In genomic region chr12:127773520-127773919, GRCh38 we compare ENCODE assay signal across 14 cellular contexts.
A peak's percentile ranks its signal among the peaks of the same experiment; 100 is the strongest.
DNase-seq lines count a peak whose midpoint lies in the region; ATAC-seq and TF ChIP-seq lines count a peak whose summit lies in the region.
"Had no signal": no experiment of that assay in that cellular context is flagged by ENCODE, and none has a peak within 500 bp of the region (broad histone marks: within the 10 kb centered on the region; RNA-seq: fewer than 3 reads in every experiment).

No MANE protein-coding gene starts in this region.

- H4K20me1 ChIP-seq in Karpas-422 (ENCODE audit: insufficient read depth, low read depth, low read length) (no peaks in the 10 kb centered on the region), OCI-LY3 (ENCODE audit: insufficient read depth, low read length) (no peaks in the 10 kb centered on the region)

- peak; percentile 15 for TF ChIP-seq CTCF in OCI-LY3 (IDR thresholded peaks at IDR 0.05; ENCODE audit: low read depth, low read length)

- H3K4me1 ChIP-seq in Karpas-422 (ENCODE audit: low read length) (no peaks in the 10 kb centered on the region), OCI-LY3 (ENCODE audit: low read length) (no peaks in the 10 kb centered on the region)

- H2AFZ ChIP-seq in Karpas-422 (ENCODE audit: low read length) (no peak overlapping the region), OCI-LY3 (ENCODE audit: low read depth, low read length) (no peak overlapping the region)

- ATAC-seq in GM19351 (IDR thresholded peaks at IDR 0.05; ENCODE audit: unreplicated experiment): no peak
- no peak for ATAC-seq in HG03108 (IDR thresholded peaks at IDR 0.05; ENCODE audit: unreplicated experiment)

- H3K9me3 ChIP-seq in Karpas-422 (ENCODE audit: low read length) (no peaks in the 10 kb centered on the region), OCI-LY3 (ENCODE audit: insufficient read depth, low read length) (no peaks in the 10 kb centered on the region)

- H3K36me3 ChIP-seq in Karpas-422 (ENCODE audit: insufficient read depth, low read length) (no peaks in the 10 kb centered on the region), OCI-LY3 (replicated peaks; ENCODE audit: low read depth, low read length) (no peaks in the 10 kb centered on the region)
- H3K36me3 ChIP-seq: cardiac muscle cell had no signal

- H3K27me3 ChIP-seq in Karpas-422 (ENCODE audit: low read length): no peaks in the 10 kb centered on the region
- H3K27me3 ChIP-seq in OCI-LY3 (ENCODE audit: low read depth, low read length): peaks cover 7% of the 10 kb centered on the region
- H3K27me3 ChIP-seq: cardiac muscle cell had no signal

- no peak overlapping the region for H3K27ac ChIP-seq in Karpas-422 (ENCODE audit: low read length)
- no peak overlapping the region for H3K27ac ChIP-seq in OCI-LY3 (ENCODE audit: low read length)
- H3K27ac ChIP-seq: cardiac muscle cell, HL-60 had no signal

- H3K4me2 ChIP-seq in Karpas-422 (ENCODE audit: low read depth, low read length, poor library complexity, severe bottlenecking) (no peak overlapping the region), OCI-LY3 (ENCODE audit: low read length) (no peak overlapping the region)

- peak; percentile 33 for DNase-seq in ACHN
- DNase-seq in Karpas-422: peak; percentile 47
- peak; percentile 58 for DNase-seq in ecto neural progenitor cell (ENCODE audit: low spot score)
- DNase-seq in A172 (ENCODE audit: low spot score): no peak
- DNase-seq in NCI-H2029 (lab: John Stamatoyannopoulos, UW): no peak
- DNase-seq: activated gamma-delta T cell treated with Interleukin-2 at 50 U/mL for 16 hours, Calu3, nucleus accumbens had no signal

- H3K9ac ChIP-seq in Karpas-422 (ENCODE audit: low read length): no peak overlapping the region
- H3K9ac ChIP-seq in OCI-LY3 (ENCODE audit: low read length): no peak overlapping the region

- no peaks in the 10 kb centered on the region for H3K9me2 ChIP-seq in Karpas-422 (replicated peaks; ENCODE audit: insufficient read depth, low read length)

- no peak overlapping the region for H3K4me3 ChIP-seq in Karpas-422 (ENCODE audit: low read length)
- H3K4me3 ChIP-seq in OCI-LY3 (ENCODE audit: low read length): no peak overlapping the region
- H3K4me3 ChIP-seq: cardiac muscle cell, lung had no signal

- in situ Hi-C loops in ACHN (cut with HindIII; ENCODE audit: low pct_ligation_motif_present, low pct_unique_long_range_greater_than_20kb, low sequenced_read_pairs): no loop called here

- no peaks in the 10 kb centered on the region for H3K79me2 ChIP-seq in Karpas-422 (ENCODE audit: low read length)
- no peaks in the 10 kb centered on the region for H3K79me2 ChIP-seq in OCI-LY3 (ENCODE audit: low read length)

Comparison
In these comparisons a context has a peak if more than half of its experiments do, and no peak if none do; other contexts are left out.
1. DNase-seq: peak in ACHN (single experiment), Karpas-422 (single experiment) and ecto neural progenitor cell (single experiment); none in A172 (single experiment) and NCI-H2029 (single experiment).